ENCODE assay signal across 20 cellular contexts in genomic region chr1:44421374-44422028, GRCh38. TPM values are rescaled to one million over a fixed set of nuclear protein-coding genes. Genes with fewer than 3 reads are reported as not detected.
DNase-seq lines count a peak whose midpoint lies in the region; ATAC-seq and TF ChIP-seq lines count a peak whose summit lies in the region.
"Had no signal": no experiment of that assay in that cellular context is flagged by ENCODE, and none has a peak within 500 bp of the region (broad histone marks: within the 10 kb centered on the region; RNA-seq: fewer than 3 reads in every experiment).

No MANE protein-coding gene starts in this region.

- DNase-seq in D341Med (ENCODE audit: low spot score) (peak; percentile 70), SK-MEL-5 (ENCODE audit: low read depth, low spot score) (peak; percentile 70), nephron progenitor cell (peak; percentile 62), tibial artery (no peak)
- no peak for DNase-seq in activated naive CD4-positive, alpha-beta T cell treated with anti-CD3 and anti-CD28 coated beads, Interleukin-2, amount 10 ng/mL, durations not matched to agents 7 days and 5 days
- DNase-seq: activated CD4-positive, alpha-beta T cell treated with anti-CD3 and anti-CD28 coated beads, Interleukin-2, amount 50 U/mL, for 1 hour; activated T-cell treated with anti-CD3 and anti-CD28 coated beads for 4 hours; AML-193; body of pancreas; NCI-H1092; NCI-H226; PC-3; right lobe of liver; stimulated activated CD4-positive, alpha-beta T cell treated with anti-CD3 and anti-CD28 coated beads, Interleukin-1b, Interleukin-23, amount 100 ng/mL, for 48 hours had no signal

- H3K4me1 Mint-ChIP-seq in nephron progenitor cell = peaks cover 79% of the 10 kb centered on the region
- H3K4me1 Mint-ChIP-seq in activated naive CD4-positive, alpha-beta T cell treated with anti-CD3 and anti-CD28 coated beads, Interleukin-2, amount 10 ng/mL, durations not matched to agents 7 days and 5 days = peaks cover 16% of the 10 kb centered on the region

- TF ChIP-seq CTCF in HEK293 (tag by site-specific recombination; IDR thresholded peaks at IDR 0.05) (no peak), nephron progenitor cell (IDR thresholded peaks at IDR 0.05) (no peak), tibial artery (IDR thresholded peaks at IDR 0.05) (no peak)

- peaks cover 4% of the 10 kb centered on the region for H3K27me3 Mint-ChIP-seq in nephron progenitor cell (ENCODE audit: low read depth, poor library complexity)
- peaks cover 86% of the 10 kb centered on the region for H3K27me3 Mint-ChIP-seq in activated naive CD4-positive, alpha-beta T cell treated with anti-CD3 and anti-CD28 coated beads, Interleukin-2, amount 10 ng/mL, durations not matched to agents 7 days and 5 days

- H3K36me3 Mint-ChIP-seq in nephron progenitor cell (ENCODE audit: low read depth) = peaks cover 3% of the 10 kb centered on the region
- no peaks in the 10 kb centered on the region for H3K36me3 Mint-ChIP-seq in activated naive CD4-positive, alpha-beta T cell treated with anti-CD3 and anti-CD28 coated beads, Interleukin-2, amount 10 ng/mL, durations not matched to agents 7 days and 5 days
- H3K36me3 Mint-ChIP-seq: activated naive CD4-positive, alpha-beta T cell treated with anti-CD3 and anti-CD28 coated beads, Interleukin-2, amount 50 U/mL, for 72 hours had no signal

- H3K4me3 Mint-ChIP-seq in nephron progenitor cell = peak overlapping the region; percentile 63
- no peak overlapping the region for H3K4me3 Mint-ChIP-seq in activated naive CD4-positive, alpha-beta T cell treated with anti-CD3 and anti-CD28 coated beads, Interleukin-2, amount 10 ng/mL, durations not matched to agents 7 days and 5 days
- H3K4me3 Mint-ChIP-seq: dendritic cell treated with granulocyte-macrophage colony-stimulating factor and Interleukin-4, amounts not matched to agents 40 ng/mL and 50 ng/mL, for 4 days had no signal

- POLR2A ChIA-PET in HEK293 (lab: Yijun Ruan, JAX) = interaction anchor here (1.2 kb wide), 1 partner anchor 16 kb away, joined by 8 read pairs; the partner anchor contains the start of gene RNF220

- no peaks in the 10 kb centered on the region for H3K9me3 ChIP-seq in HEK293 (ENCODE audit: control insufficient read depth, insufficient read depth, low read depth, low read length)
- H3K9me3 ChIP-seq in tibial artery = no peaks in the 10 kb centered on the region
- H3K9me3 ChIP-seq: body of pancreas, esophagus muscularis mucosa, neutrophil, right lobe of liver had no signal

- H3K27ac ChIP-seq in HEK293 (ENCODE audit: extremely low read depth, low read depth, low read length) (peak overlapping the region; percentile 37; the same call in 1 of the 2 replicates), tibial artery (no peak overlapping the region)
- H3K27ac ChIP-seq: body of pancreas, neutrophil, right lobe of liver had no signal

- peaks cover 0 to 52% of the 10 kb centered on the region in 2 donors for H3K27me3 ChIP-seq in tibial artery

- CTCF ChIA-PET in HEK293 (lab: Yijun Ruan, JAX) = interaction anchor here (0.6 kb wide), 2 partner anchors 231 to 334 kb away, joined by 4 to 5 read pairs; no protein-coding TSS in a partner anchor
- CTCF ChIA-PET in activated naive CD4-positive, alpha-beta T cell treated with anti-CD3 and anti-CD28 coated beads, Interleukin-2, amount 10 ng/mL, durations not matched to agents 7 days and 5 days (lab: Charles Lee) = no interaction called here

- H3K9me3 Mint-ChIP-seq in nephron progenitor cell = no peaks in the 10 kb centered on the region
- H3K9me3 Mint-ChIP-seq in activated naive CD4-positive, alpha-beta T cell treated with anti-CD3 and anti-CD28 coated beads, Interleukin-2, amount 10 ng/mL, durations not matched to agents 7 days and 5 days = no peaks in the 10 kb centered on the region
- H3K9me3 Mint-ChIP-seq: activated naive CD4-positive, alpha-beta T cell treated with anti-CD3 and anti-CD28 coated beads, Interleukin-2, amount 50 U/mL, for 72 hours; dendritic cell treated with granulocyte-macrophage colony-stimulating factor and Interleukin-4, amounts not matched to agents 40 ng/mL and 50 ng/mL, for 4 days had no signal

- H3K36me3 ChIP-seq in HEK293 (ENCODE audit: control insufficient read depth in 2 of 2, insufficient read depth in 1 of 2, low read length in 2 of 2) (no peaks in the 10 kb centered on the region), tibial artery (no peaks in the 10 kb centered on the region)
- H3K36me3 ChIP-seq: esophagus muscularis mucosa, neutrophil, right lobe of liver had no signal

- intact Hi-C loops in tibial artery (cut with DNase I; ENCODE audit: low total_unique reads) = loop anchor here (10.0 kb wide), 1 partner anchor 83 kb away; no protein-coding TSS in a partner anchor

- no peak overlapping the region for H3K4me3 ChIP-seq in HEK293 (ENCODE audit: low read depth, low read length)
- H3K4me3 ChIP-seq in tibial artery = no peak overlapping the region
- H3K4me3 ChIP-seq: body of pancreas, esophagus muscularis mucosa, right lobe of liver had no signal

- no peak for ATAC-seq in GM19463 (IDR thresholded peaks at IDR 0.05; ENCODE audit: unreplicated experiment)
- ATAC-seq: activated naive CD4-positive, alpha-beta T cell treated with anti-CD3 and anti-CD28 coated beads, Interleukin-2, amount 50 U/mL, for 72 hours; body of pancreas; PC-3 had no signal

- in situ Hi-C loops in SK-MEL-5 (cut with HindIII; ENCODE audit: low pct_unique_long_range_greater_than_20kb, low sequenced_read_pairs) = no loop called here

- H3K4me1 ChIP-seq in HEK293 (ENCODE audit: control insufficient read depth, insufficient read depth, low read length) = peaks cover 10% of the 10 kb centered on the region
- peaks cover 0 to 40% (median 26%) of the 10 kb centered on the region in 4 donors for H3K4me1 ChIP-seq in tibial artery

- peak overlapping the region; percentile 87 for H3K27ac Mint-ChIP-seq in nephron progenitor cell
- H3K27ac Mint-ChIP-seq in activated naive CD4-positive, alpha-beta T cell treated with anti-CD3 and anti-CD28 coated beads, Interleukin-2, amount 10 ng/mL, durations not matched to agents 7 days and 5 days = no peak overlapping the region
- H3K27ac Mint-ChIP-seq: activated naive CD4-positive, alpha-beta T cell treated with anti-CD3 and anti-CD28 coated beads, Interleukin-2, amount 50 U/mL, for 72 hours; dendritic cell treated with granulocyte-macrophage colony-stimulating factor and Interleukin-4, amounts not matched to agents 40 ng/mL and 50 ng/mL, for 4 days had no signal

TF ChIP-seq in HEK293, 187 proteins besides CTCF, POLR2A, EP300 and RAD21:
- TF ChIP-seq ZNF398 (tag by site-specific recombination; IDR thresholded peaks at IDR 0.05) = peak; percentile 31; the same call in 1 of the 2 replicates
- no peak for TF ChIP-seq AEBP2 (tag by site-specific recombination; IDR thresholded peaks at IDR 0.05; ENCODE audit: borderline replicate concordance)
- TF ChIP-seq ZNF221 (tag by site-specific recombination; IDR thresholded peaks at IDR 0.05; ENCODE audit: borderline replicate concordance) = no peak
- TF ChIP-seq WT1 (tag by site-specific recombination; IDR thresholded peaks at IDR 0.05) = 0 out of 2 replicates have a peak, but pooled peaks have one; percentile 26
- TF ChIP-seq ZFHX2 (tag by site-specific recombination; conservative IDR thresholded peaks at IDR 0.05) = peak; percentile 80
- TF ChIP-seq EGR2 (tag by site-specific recombination; IDR thresholded peaks at IDR 0.05; ENCODE audit: low read depth) = peak; percentile 81
- 0 out of 2 replicates have a peak, but pooled peaks have one; percentile 10 for TF ChIP-seq SP2 (tag by site-specific recombination; IDR thresholded peaks at IDR 0.05)
- TF ChIP-seq ZBTB6 (tag by site-specific recombination; IDR thresholded peaks at IDR 0.05) = 0 out of 2 replicates have a peak, but pooled peaks have one; percentile 10
- TF ChIP-seq ZNF335 (tag by site-specific recombination; conservative IDR thresholded peaks at IDR 0.05) = peak; percentile 41

RNA-seq across cellular contexts. Expression of gene RNF220, which starts 16.4 kb away (rescaled TPM):
- total RNA-seq in SK-MEL-5 (2014; rRNA removed; shearing (Covaris generic)) = 60.9 and 68.8 TPM in 2 replicates
- 150 and 172 TPM in 2 replicates for polyA plus RNA-seq in SK-MEL-5 (2015; cell fraction: cytosol; rRNA removed)
- polyA plus RNA-seq in SK-MEL-5 (2015; cell fraction: nucleus; rRNA removed) = 90.3 and 102 TPM in 2 replicates

Comparison
In these comparisons a context has a peak if more than half of its experiments do, and no peak if none do; other contexts are left out.
1. DNase-seq: peak in D341Med (single experiment), SK-MEL-5 (single experiment) and nephron progenitor cell (single experiment); none in tibial artery (0 of 2) and activated naive CD4-positive, alpha-beta T cell treated with anti-CD3 and anti-CD28 coated beads, Interleukin-2, amount 10 ng/mL, durations not matched to agents 7 days and 5 days (single experiment).